Comparison of ENCODE assay signal across 27 cellular contexts in genomic region chr5:130386155-130386554, GRCh38.
DNase-seq lines count a peak whose midpoint lies in the region; ATAC-seq, FAIRE-seq and TF ChIP-seq lines count a peak whose summit lies in the region.
"Had no signal": no experiment of that assay in that cellular context is flagged by ENCODE, and none has a peak within 500 bp of the region (broad histone marks: within the 10 kb centered on the region; RNA-seq: fewer than 3 reads in every experiment).

No MANE protein-coding gene starts in this region.

- TF ChIP-seq CTCF in MCF 10A (IDR thresholded peaks at IDR 0.05; ENCODE audit: unreplicated experiment) (no peak), breast epithelium (IDR thresholded peaks at IDR 0.05) (no peak)

- no peaks in the 10 kb centered on the region for H3K27me3 ChIP-seq in breast epithelium
- H3K27me3 ChIP-seq: dorsolateral prefrontal cortex, gastrocnemius medialis had no signal

- intact Hi-C loops in MCF 10A (cut with micrococcal nuclease) (no loop called here), breast epithelium (cut with DNase I; ENCODE audit: low total_unique reads) (no loop called here)

- no peak for DNase-seq in MCF 10A (ENCODE audit: unreplicated experiment)
- DNase-seq in breast epithelium (ENCODE audit: low spot score in 2 of 2), result no peak
- peak; percentile 5 for DNase-seq in myocyte (ENCODE audit: low read depth)
- DNase-seq in hypothalamus (lab: John Stamatoyannopoulos, UW), result no peak
- no peak for DNase-seq in activated naive CD4-positive, alpha-beta T cell treated with anti-CD3 and anti-CD28 coated beads, Interleukin-2, amount 50 U/mL, for 72 hours (ENCODE audit: low spot score in 2 of 2)
- DNase-seq in SKM-1 (lab: John Stamatoyannopoulos, UW; ENCODE audit: unreplicated experiment), result no peak
- DNase-seq: activated B cell treated with CpG ODN at 0.5 μM for 24 hours; activated CD4-positive, alpha-beta T cell treated with anti-CD3 and anti-CD28 coated beads, Interleukin-2, amount 50 U/mL, for 4 hours; CD4-positive, alpha-beta memory T cell; DMS 273 treated with DMSO at 0.1 percent for 48 hours; dorsolateral prefrontal cortex; gastrocnemius medialis; islet precursor cell; NCI-H1105; NCI-H2081; NCI-H226; NCI-H748 treated with DMSO at 0.1 percent for 48 hours; psoas muscle; stimulated activated CD8-positive, alpha-beta memory T cell treated with anti-CD3 and anti-CD28 coated beads, Interleukin-4, amount 100 ng/mL, for 48 hours; trophoblast cell had no signal

- H3K27ac Mint-ChIP-seq in MCF 10A (ENCODE audit: low read depth, unreplicated experiment), result peak overlapping the region; percentile 36
- peak overlapping the region in 1 of 2 donors; percentile 2 for H3K27ac Mint-ChIP-seq in activated naive CD4-positive, alpha-beta T cell treated with anti-CD3 and anti-CD28 coated beads, Interleukin-2, amount 50 U/mL, for 72 hours
- H3K27ac Mint-ChIP-seq: activated B cell treated with CpG ODN at 0.5 μM for 24 hours; activated naive CD8-positive, alpha-beta T cell; CD4-positive, alpha-beta memory T cell had no signal

- TF ChIP-seq POLR2A in breast epithelium (IDR thresholded peaks at IDR 0.05), result no peak

- no peaks in the 10 kb centered on the region for H3K9me3 Mint-ChIP-seq in MCF 10A (ENCODE audit: unreplicated experiment)
- H3K9me3 Mint-ChIP-seq in activated naive CD4-positive, alpha-beta T cell treated with anti-CD3 and anti-CD28 coated beads, Interleukin-2, amount 50 U/mL, for 72 hours, result no peaks in the 10 kb centered on the region
- H3K9me3 Mint-ChIP-seq: activated B cell treated with CpG ODN at 0.5 μM for 24 hours; central memory CD8-positive, alpha-beta T cell had no signal

- H3K4me1 ChIP-seq in breast epithelium, result no peaks in the 10 kb centered on the region
- H3K4me1 ChIP-seq: gastrocnemius medialis, psoas muscle had no signal

- no TSS peak for BruUV-seq in MCF 10A (replicated peaks; lab: Mats Ljungman, UMichigan)

- no peaks in the 10 kb centered on the region for H3K4me1 Mint-ChIP-seq in MCF 10A (ENCODE audit: insufficient read depth, unreplicated experiment)
- H3K4me1 Mint-ChIP-seq: activated B cell treated with CpG ODN at 0.5 μM for 24 hours; CD4-positive, alpha-beta memory T cell; central memory CD8-positive, alpha-beta T cell had no signal

- no peak overlapping the region for H3K4me3 Mint-ChIP-seq in MCF 10A (ENCODE audit: unreplicated experiment)
- H3K4me3 Mint-ChIP-seq: activated B cell treated with CpG ODN at 0.5 μM for 24 hours; activated naive CD8-positive, alpha-beta T cell; CD4-positive, alpha-beta memory T cell; central memory CD8-positive, alpha-beta T cell had no signal

- CTCF ChIA-PET in MCF 10A (lab: Yijun Ruan, JAX), result interaction anchor here (0.7 kb wide), 1 partner anchor 297 kb away, joined by 4 read pairs; no protein-coding TSS in a partner anchor

- peak; percentile 82 for FAIRE-seq in endometrium (lab: Jason Lieb, UNC)
- FAIRE-seq: astrocyte had no signal

- no peaks in the 10 kb centered on the region for H3K36me3 Mint-ChIP-seq in MCF 10A (ENCODE audit: insufficient read depth, unreplicated experiment)
- H3K36me3 Mint-ChIP-seq in activated naive CD4-positive, alpha-beta T cell treated with anti-CD3 and anti-CD28 coated beads, Interleukin-2, amount 50 U/mL, for 72 hours, result no peaks in the 10 kb centered on the region
- H3K36me3 Mint-ChIP-seq: activated naive CD8-positive, alpha-beta T cell; CD4-positive, alpha-beta memory T cell had no signal

- no peaks in the 10 kb centered on the region for H3K36me3 ChIP-seq in breast epithelium
- H3K36me3 ChIP-seq: gastrocnemius medialis had no signal

- H3K4me3 ChIP-seq in breast epithelium, result no peak overlapping the region
- H3K4me3 ChIP-seq: dorsolateral prefrontal cortex, gastrocnemius medialis, psoas muscle had no signal

- ATAC-seq in activated naive CD4-positive, alpha-beta T cell treated with anti-CD3 and anti-CD28 coated beads, Interleukin-2, amount 50 U/mL, for 72 hours, result no peak
- ATAC-seq in HG03571 (IDR thresholded peaks at IDR 0.05; ENCODE audit: unreplicated experiment), result no peak
- ATAC-seq: gastrocnemius medialis, psoas muscle had no signal

- no peaks in the 10 kb centered on the region for H3K9me3 ChIP-seq in breast epithelium
- H3K9me3 ChIP-seq: gastrocnemius medialis, psoas muscle had no signal

- POLR2A ChIA-PET in MCF 10A (lab: Yijun Ruan, JAX), result no interaction called here

- H3K27ac ChIP-seq in breast epithelium, result no peak overlapping the region
- H3K27ac ChIP-seq: 22Rv1, dorsolateral prefrontal cortex, epithelial cell of prostate, gastrocnemius medialis, psoas muscle had no signal

- no peaks in the 10 kb centered on the region for H3K27me3 Mint-ChIP-seq in MCF 10A (ENCODE audit: insufficient read depth, unreplicated experiment)
- H3K27me3 Mint-ChIP-seq: activated B cell treated with CpG ODN at 0.5 μM for 24 hours; CD4-positive, alpha-beta memory T cell had no signal
